8 cellular contexts compared by ENCODE assay signal in genomic region chr9:127557466-127557869, GRCh38. TPM values are rescaled to one million over a fixed set of nuclear protein-coding genes. Genes with fewer than 3 reads are reported as not detected.
A peak's percentile ranks its signal among the peaks of the same experiment; 100 is the strongest.
DNase-seq lines count a peak whose midpoint lies in the region; ATAC-seq and TF ChIP-seq lines count a peak whose summit lies in the region.

No MANE protein-coding gene starts in this region.

- TF ChIP-seq CTCF in tibial artery (IDR thresholded peaks at IDR 0.05) = no peak

- peaks cover 12% of the 10 kb centered on the region; the same call in 1 of the 2 replicates for H3K36me3 ChIP-seq in iPS-20b (ENCODE audit: insufficient read depth, low read depth, low read length)
- peaks cover 0 to 15% (median 15%) of the 10 kb centered on the region in 3 donors for H3K36me3 ChIP-seq in tibial artery

- H3K4me3 ChIP-seq in iPS-20b (ENCODE audit: low read length) (no peak overlapping the region), tibial artery (no peak overlapping the region)

- H3K27me3 ChIP-seq in iPS-20b (ENCODE audit: insufficient read depth, low read length) = no peaks in the 10 kb centered on the region
- no peaks in the 10 kb centered on the region for H3K27me3 ChIP-seq in tibial artery

- H3K9me3 ChIP-seq in iPS-20b (ENCODE audit: insufficient read depth, low read depth, low read length) (no peaks in the 10 kb centered on the region), tibial artery (no peaks in the 10 kb centered on the region)

- H3K4me3 Mint-ChIP-seq in activated T-cell treated with anti-CD3 and anti-CD28 coated beads, Interleukin-2, amount 50 U/mL, for 24 hours = no peak overlapping the region
- no peak overlapping the region for H3K4me3 Mint-ChIP-seq in activated T-helper 1 cell treated with anti-CD3 and anti-CD28 coated beads, Interleukin-12 subunit alpha, Interleukin-12 subunit beta, Interleukin-2, Interleukin-4 antibody, amounts not matched to agents 30 ng/mL and 10 ng/mL and 1 ng/mL, durations not matched to agents 14 hours and 24 hours and 36 hours

- H3K27ac Mint-ChIP-seq in activated T-cell treated with anti-CD3 and anti-CD28 coated beads, Interleukin-2, amount 50 U/mL, for 24 hours = peak overlapping the region; percentile 63
- peak overlapping the region; percentile 23 for H3K27ac Mint-ChIP-seq in activated T-helper 1 cell treated with anti-CD3 and anti-CD28 coated beads, Interleukin-12 subunit alpha, Interleukin-12 subunit beta, Interleukin-2, Interleukin-4 antibody, amounts not matched to agents 30 ng/mL and 10 ng/mL and 1 ng/mL, durations not matched to agents 14 hours and 24 hours and 36 hours

- no peaks in the 10 kb centered on the region for H3K9me3 Mint-ChIP-seq in activated T-cell treated with anti-CD3 and anti-CD28 coated beads, Interleukin-2, amount 50 U/mL, for 24 hours
- no peaks in the 10 kb centered on the region for H3K9me3 Mint-ChIP-seq in activated T-helper 1 cell treated with anti-CD3 and anti-CD28 coated beads, Interleukin-12 subunit alpha, Interleukin-12 subunit beta, Interleukin-2, Interleukin-4 antibody, amounts not matched to agents 30 ng/mL and 10 ng/mL and 1 ng/mL, durations not matched to agents 14 hours and 24 hours and 36 hours

- H3K4me1 ChIP-seq in iPS-20b (ENCODE audit: insufficient read depth, low read length) (peaks cover 23% of the 10 kb centered on the region), tibial artery (peaks cover 0 to 84% (median 65%) of the 10 kb centered on the region in 4 donors)

- no peaks in the 10 kb centered on the region for H3K36me3 Mint-ChIP-seq in activated T-cell treated with anti-CD3 and anti-CD28 coated beads, Interleukin-2, amount 50 U/mL, for 24 hours (ENCODE audit: low read depth)
- H3K36me3 Mint-ChIP-seq in activated T-helper 1 cell treated with anti-CD3 and anti-CD28 coated beads, Interleukin-12 subunit alpha, Interleukin-12 subunit beta, Interleukin-2, Interleukin-4 antibody, amounts not matched to agents 30 ng/mL and 10 ng/mL and 1 ng/mL, durations not matched to agents 14 hours and 24 hours and 36 hours (ENCODE audit: low read depth) = peaks cover 15% of the 10 kb centered on the region

- peaks cover 61% of the 10 kb centered on the region for H3K4me1 Mint-ChIP-seq in activated T-cell treated with anti-CD3 and anti-CD28 coated beads, Interleukin-2, amount 50 U/mL, for 24 hours (ENCODE audit: low read depth)
- H3K4me1 Mint-ChIP-seq in activated T-helper 1 cell treated with anti-CD3 and anti-CD28 coated beads, Interleukin-12 subunit alpha, Interleukin-12 subunit beta, Interleukin-2, Interleukin-4 antibody, amounts not matched to agents 30 ng/mL and 10 ng/mL and 1 ng/mL, durations not matched to agents 14 hours and 24 hours and 36 hours (ENCODE audit: low read depth) = peaks cover 71% of the 10 kb centered on the region

- H3K27me3 Mint-ChIP-seq in activated T-cell treated with anti-CD3 and anti-CD28 coated beads, Interleukin-2, amount 50 U/mL, for 24 hours = no peaks in the 10 kb centered on the region
- H3K27me3 Mint-ChIP-seq in activated T-helper 1 cell treated with anti-CD3 and anti-CD28 coated beads, Interleukin-12 subunit alpha, Interleukin-12 subunit beta, Interleukin-2, Interleukin-4 antibody, amounts not matched to agents 30 ng/mL and 10 ng/mL and 1 ng/mL, durations not matched to agents 14 hours and 24 hours and 36 hours (ENCODE audit: insufficient read depth) = no peaks in the 10 kb centered on the region

- no peak for DNase-seq in activated T-cell treated with anti-CD3 and anti-CD28 coated beads, Interleukin-2, amount 50 U/mL, for 24 hours
- DNase-seq in activated T-cell treated with anti-CD3 and anti-CD28 coated beads for 4 hours (no peak), tibial artery (no peak), HPDE6-E6E7 (ENCODE audit: extremely low spot score) (no peak)
- no peak for DNase-seq in activated T-helper 1 cell treated with anti-CD3 and anti-CD28 coated beads, Interleukin-12 subunit alpha, Interleukin-12 subunit beta, Interleukin-2, Interleukin-4 antibody, amounts not matched to agents 30 ng/mL and 10 ng/mL and 1 ng/mL, durations not matched to agents 14 hours and 24 hours and 36 hours (ENCODE audit: low spot score)
- no peak for DNase-seq in activated CD4-positive, alpha-beta T cell treated with anti-CD3 and anti-CD28 coated beads, Interleukin-2, amount 50 U/mL, for 48 hours

- peak overlapping the region; percentile 10; the same call in 1 of the 2 replicates for H3K9ac ChIP-seq in iPS-20b (ENCODE audit: low read depth, low read length)

- H3K27ac ChIP-seq in iPS-20b (ENCODE audit: low read length) (peak overlapping the region; percentile 43), tibial artery (peak overlapping the region; percentile 56 to 67)

- intact Hi-C loops in activated T-helper 1 cell treated with anti-CD3 and anti-CD28 coated beads, Interleukin-12 subunit alpha, Interleukin-12 subunit beta, Interleukin-2, Interleukin-4 antibody, amounts not matched to agents 30 ng/mL and 10 ng/mL and 1 ng/mL, durations not matched to agents 14 hours and 24 hours and 36 hours (cut with micrococcal nuclease) = no loop called here
- intact Hi-C loops in tibial artery (cut with DNase I; ENCODE audit: low total_unique reads) = no loop called here

- ATAC-seq in HG03095 (IDR thresholded peaks at IDR 0.05; ENCODE audit: unreplicated experiment) = no peak

RNA-seq across cellular contexts. Expression of gene STXBP1, which starts 54.6 kb away (rescaled TPM):
- 26.1 and 32.9 TPM in 2 replicates for total RNA-seq in activated T-helper 1 cell treated with anti-CD3 and anti-CD28 coated beads, Interleukin-12 subunit alpha, Interleukin-12 subunit beta, Interleukin-2, Interleukin-4 antibody, amounts not matched to agents 30 ng/mL and 10 ng/mL and 1 ng/mL, durations not matched to agents 14 hours and 24 hours and 36 hours
